Comparison of ENCODE assay signal across 11 cellular contexts in genomic region chr18:40974448-40974847, GRCh38.
"Had no signal": no experiment of that assay in that cellular context is flagged by ENCODE, and none has a peak within 500 bp of the region (broad histone marks: within the 10 kb centered on the region; RNA-seq: fewer than 3 reads in every experiment).

No MANE protein-coding gene starts in this region.

- H3K9me3 ChIP-seq: adrenal gland, ascending aorta, body of pancreas had no signal

- H3K4me3 ChIP-seq: adrenal gland, ascending aorta, body of pancreas, breast epithelium, cardiac muscle cell had no signal

- H3K4me1 ChIP-seq: adrenal gland, ascending aorta, body of pancreas, breast epithelium had no signal

- H3K27ac ChIP-seq: adrenal gland, ascending aorta, body of pancreas, brain microvascular endothelial cell, breast epithelium, cardiac muscle cell had no signal

- H3K36me3 ChIP-seq: adrenal gland, ascending aorta, brain microvascular endothelial cell, breast epithelium, cardiac muscle cell had no signal

- ATAC-seq: activated naive CD4-positive, alpha-beta T cell treated with anti-CD3 and anti-CD28 coated beads, Interleukin-2, amount 50 U/mL, for 72 hours; activated naive CD8-positive, alpha-beta T cell treated with anti-CD3 and anti-CD28 coated beads, Interleukin-2, amount 50 U/mL, for 24 hours; activated T-cell treated with anti-CD3 and anti-CD28 coated beads, Interleukin-2, amount 50 U/mL, for 4 hours; activated T-cell treated with anti-CD3 and anti-CD28 coated beads, Interleukin-2, amount 50 U/mL, for 72 hours; activated T-helper 17 cell treated with anti-CD3 and anti-CD28 coated beads, Interleukin-2, amount 50 U/mL, for 72 hours; body of pancreas had no signal
